Comparison of ENCODE assay signal across 18 cellular contexts in the genomic region with DNA sequence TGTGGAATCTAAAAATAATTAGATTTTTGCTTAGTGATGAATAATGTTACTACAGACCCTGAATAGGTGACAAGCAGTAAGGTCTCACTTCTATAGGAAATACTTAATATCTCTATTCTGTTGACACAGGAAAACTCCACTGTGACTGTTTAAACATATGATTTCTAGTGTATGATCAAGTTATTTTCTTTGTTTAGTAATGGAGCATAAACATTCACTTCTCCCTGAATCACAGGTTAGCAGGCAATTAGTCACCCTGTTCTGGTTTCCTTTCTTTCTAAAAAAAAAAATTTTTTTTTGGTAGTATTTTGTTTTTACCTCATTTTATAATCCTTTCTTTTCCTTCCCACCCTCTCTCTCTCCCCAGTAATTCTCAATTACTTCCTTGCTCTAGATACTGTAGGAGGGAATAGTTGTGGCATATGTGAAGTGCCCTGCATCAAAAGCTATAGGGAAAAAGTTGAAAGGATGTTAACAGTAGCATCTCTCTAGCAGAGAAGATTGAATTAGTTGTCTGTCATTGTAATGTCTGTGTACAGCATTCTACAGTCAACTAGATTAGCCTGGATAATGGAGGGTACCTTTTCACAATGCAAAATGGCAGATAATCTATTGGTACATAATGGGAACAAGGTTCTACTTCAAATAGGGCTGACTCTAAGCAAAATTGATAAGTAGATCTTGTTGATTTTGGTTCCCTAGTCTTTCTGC. TPM values are rescaled to one million over a fixed set of nuclear protein-coding genes. Genes with fewer than 3 reads are reported as not detected.
A peak's percentile ranks its signal among the peaks of the same experiment; 100 is the strongest.
DNase-seq lines count a peak whose midpoint lies in the region; ATAC-seq and TF ChIP-seq lines count a peak whose summit lies in the region.
"Had no signal": no experiment of that assay in that cellular context is flagged by ENCODE, and none has a peak within 500 bp of the region (broad histone marks: within the 10 kb centered on the region; RNA-seq: fewer than 3 reads in every experiment).

No MANE protein-coding gene starts in this region.

- H2AFZ ChIP-seq in mammary epithelial cell (ENCODE audit: low read depth, low read length), result no peak overlapping the region

- in situ Hi-C loops in mammary epithelial cell (cut with MboI; ENCODE audit: low sequenced_read_pairs in 2 of 2), result no loop called here

- H3K4me2 ChIP-seq in mammary epithelial cell (ENCODE audit: insufficient read depth, low read depth, low read length), result no peak overlapping the region
- H3K4me2 ChIP-seq: BLaER1 treated with 17β-estradiol and CSF1 and Interleukin-3, amounts not matched to agents 10 nM and 100 nM had no signal

- H3K79me2 ChIP-seq in mammary epithelial cell (ENCODE audit: insufficient read depth, low read length), result no peaks in the 10 kb centered on the region

- no peak overlapping the region for H3K27ac Mint-ChIP-seq in brain
- no peak overlapping the region for H3K27ac Mint-ChIP-seq in nephron
- no peak overlapping the region for H3K27ac Mint-ChIP-seq in activated CD4-positive, alpha-beta T cell treated with anti-CD3 and anti-CD28 coated beads, Interleukin-2, amount 10 ng/mL, durations not matched to agents 7 days and 5 days
- H3K27ac Mint-ChIP-seq: CD8-positive, alpha-beta T cell had no signal

- H3K9me3 Mint-ChIP-seq in brain (no peaks in the 10 kb centered on the region), nephron (no peaks in the 10 kb centered on the region)
- H3K9me3 Mint-ChIP-seq in activated CD4-positive, alpha-beta T cell treated with anti-CD3 and anti-CD28 coated beads, Interleukin-2, amount 10 ng/mL, durations not matched to agents 7 days and 5 days, result no peaks in the 10 kb centered on the region
- H3K9me3 Mint-ChIP-seq: CD8-positive, alpha-beta T cell had no signal

- POLR2A ChIA-PET in activated CD4-positive, alpha-beta T cell treated with anti-CD3 and anti-CD28 coated beads, Interleukin-2, amount 10 ng/mL, durations not matched to agents 7 days and 5 days (lab: Charles Lee), result no interaction called here

- intact Hi-C loops in mammary epithelial cell (cut with micrococcal nuclease), result no loop called here

- DNase-seq in HCEC 1CT (peak; percentile 42), mammary epithelial cell (no peak), NCI-H1930 (lab: John Stamatoyannopoulos, UW) (no peak)
- no peak for DNase-seq in activated CD4-positive, alpha-beta T cell treated with anti-CD3 and anti-CD28 coated beads, Interleukin-2, amount 10 ng/mL, durations not matched to agents 7 days and 5 days
- DNase-seq: ACHN; CD8-positive, alpha-beta T cell; GDM1; KG1; NCI-H1092; NCI-H1436; NCI-H187 treated with DMSO at 0.1 percent for 48 hours; NCI-H69 had no signal

- no peak overlapping the region for H3K4me3 ChIP-seq in mammary epithelial cell (replicated peaks in 1 of 3; ENCODE audit: insufficient read depth in 1 of 3, low read depth in 2 of 3, low read length in 3 of 3)
- H3K4me3 ChIP-seq: BLaER1 treated with 17β-estradiol and CSF1 and Interleukin-3, amounts not matched to agents 10 nM and 100 nM had no signal

- no peaks in the 10 kb centered on the region for H3K9me3 ChIP-seq in mammary epithelial cell (replicated peaks; ENCODE audit: insufficient read depth, low read length)

- BruUV-seq in mammary epithelial cell (replicated peaks; lab: Mats Ljungman, UMichigan), result no TSS peak

- no peak overlapping the region for H3K27ac ChIP-seq in mammary epithelial cell (ENCODE audit: insufficient read depth, low read depth, low read length)
- H3K27ac ChIP-seq: BLaER1 treated with 17β-estradiol and CSF1 and Interleukin-3, amounts not matched to agents 10 nM and 100 nM; HL-60 had no signal

- TF ChIP-seq CTCF in brain (conservative IDR thresholded peaks at IDR 0.05), result no peak
- no peak for TF ChIP-seq CTCF in nephron (IDR thresholded peaks at IDR 0.05; ENCODE audit: unreplicated experiment in 3 of 3)
- no peak for TF ChIP-seq CTCF in mammary epithelial cell (conservative IDR thresholded peaks at IDR 0.05 in 1 of 2, IDR thresholded peaks at IDR 0.05 in 1 of 2; ENCODE audit: extremely low read depth in 1 of 2, insufficient read depth in 1 of 2, low read depth in 1 of 2, low read length in 2 of 2)

- no peaks in the 10 kb centered on the region for H3K36me3 ChIP-seq in mammary epithelial cell (ENCODE audit: insufficient read depth, low read length)
- H3K36me3 ChIP-seq: BLaER1 treated with 17β-estradiol and CSF1 and Interleukin-3, amounts not matched to agents 10 nM and 100 nM had no signal

- H3K4me3 Mint-ChIP-seq in brain, result peak overlapping the region; percentile 48 to 92 (median 86)
- H3K4me3 Mint-ChIP-seq in nephron, result peak overlapping the region; percentile 11 to 80 (median 36)
- H3K4me3 Mint-ChIP-seq in activated CD4-positive, alpha-beta T cell treated with anti-CD3 and anti-CD28 coated beads, Interleukin-2, amount 10 ng/mL, durations not matched to agents 7 days and 5 days, result no peak overlapping the region
- H3K4me3 Mint-ChIP-seq: CD8-positive, alpha-beta T cell had no signal

- no peak overlapping the region for H3K9ac ChIP-seq in mammary epithelial cell (ENCODE audit: insufficient read depth, low read length)
- H3K9ac ChIP-seq: BLaER1 treated with 17β-estradiol and CSF1 and Interleukin-3, amounts not matched to agents 10 nM and 100 nM had no signal

- dilution Hi-C loops in mammary epithelial cell (cut with HindIII; ENCODE audit: low sequenced_read_pairs), result no loop called here

- ATAC-seq in HG03280 (IDR thresholded peaks at IDR 0.05; ENCODE audit: unreplicated experiment), result no peak
- ATAC-seq: CD8-positive, alpha-beta T cell had no signal

- H3K27me3 Mint-ChIP-seq in brain, result peaks cover 66% of the 10 kb centered on the region
- peaks cover 82% of the 10 kb centered on the region for H3K27me3 Mint-ChIP-seq in nephron (ENCODE audit: low read depth)
- peaks cover 42% of the 10 kb centered on the region for H3K27me3 Mint-ChIP-seq in activated CD4-positive, alpha-beta T cell treated with anti-CD3 and anti-CD28 coated beads, Interleukin-2, amount 10 ng/mL, durations not matched to agents 7 days and 5 days

- no peaks in the 10 kb centered on the region for H3K36me3 Mint-ChIP-seq in brain
- no peaks in the 10 kb centered on the region for H3K36me3 Mint-ChIP-seq in nephron (ENCODE audit: low read depth)
- no peaks in the 10 kb centered on the region for H3K36me3 Mint-ChIP-seq in activated CD4-positive, alpha-beta T cell treated with anti-CD3 and anti-CD28 coated beads, Interleukin-2, amount 10 ng/mL, durations not matched to agents 7 days and 5 days (ENCODE audit: low read depth)
- H3K36me3 Mint-ChIP-seq: CD8-positive, alpha-beta T cell had no signal

- CTCF ChIA-PET in mammary epithelial cell (lab: Charles Lee; ENCODE audit: low non-redundant PET), result no interaction called here
- CTCF ChIA-PET in activated CD4-positive, alpha-beta T cell treated with anti-CD3 and anti-CD28 coated beads, Interleukin-2, amount 10 ng/mL, durations not matched to agents 7 days and 5 days (lab: Charles Lee), result no interaction called here

- H3K27me3 ChIP-seq in mammary epithelial cell (ENCODE audit: insufficient read depth, low read length), result peaks cover 42% of the 10 kb centered on the region
- H3K27me3 ChIP-seq: BLaER1 treated with 17β-estradiol and CSF1 and Interleukin-3, amounts not matched to agents 10 nM and 100 nM had no signal

- no peaks in the 10 kb centered on the region for H4K20me1 ChIP-seq in mammary epithelial cell (ENCODE audit: insufficient read depth, low read length)
- H4K20me1 ChIP-seq: BLaER1 treated with 17β-estradiol and CSF1 and Interleukin-3, amounts not matched to agents 10 nM and 100 nM had no signal

- H3K4me1 Mint-ChIP-seq in brain (peaks cover 15% of the 10 kb centered on the region), nephron (no peaks in the 10 kb centered on the region)
- peaks cover 1% of the 10 kb centered on the region for H3K4me1 Mint-ChIP-seq in activated CD4-positive, alpha-beta T cell treated with anti-CD3 and anti-CD28 coated beads, Interleukin-2, amount 10 ng/mL, durations not matched to agents 7 days and 5 days

- peaks cover 5% of the 10 kb centered on the region for H3K4me1 ChIP-seq in mammary epithelial cell (ENCODE audit: insufficient read depth, low read length)
- H3K4me1 ChIP-seq: BLaER1 treated with 17β-estradiol and CSF1 and Interleukin-3, amounts not matched to agents 10 nM and 100 nM had no signal

RNA-seq across cellular contexts. Expression of gene HS6ST3, which starts 3.5 kb away (rescaled TPM):
- 1.7 TPM for polyA plus RNA-seq in brain (ENCODE audit: insufficient read depth, low read depth, low replicate concordance)
- under 1 TPM in 1 of 2 donors, not detected in 1; 0.05 TPM for total RNA-seq in mammary epithelial cell
- 0.01 TPM for polyA plus RNA-seq in mammary epithelial cell
- not detected for polyA minus RNA-seq in mammary epithelial cell
- total RNA-seq in activated CD4-positive, alpha-beta T cell treated with anti-CD3 and anti-CD28 coated beads, Interleukin-2, amount 10 ng/mL, durations not matched to agents 7 days and 5 days, result not detected
- total RNA-seq: CD8-positive, alpha-beta T cell; NCI-H460 had no signal

RNA-seq across cellular contexts. Expression of gene UGGT2, which starts 40.2 kb away (rescaled TPM):
- polyA plus RNA-seq in brain (ENCODE audit: insufficient read depth, low read depth, low replicate concordance) (2.1 TPM), mammary epithelial cell (9.1 TPM)
- 10 to 100 TPM; 27.3 to 53.5 TPM for total RNA-seq in mammary epithelial cell
- polyA minus RNA-seq in mammary epithelial cell, result 16.0 TPM
- total RNA-seq in activated CD4-positive, alpha-beta T cell treated with anti-CD3 and anti-CD28 coated beads, Interleukin-2, amount 10 ng/mL, durations not matched to agents 7 days and 5 days, result not detected
- total RNA-seq: CD8-positive, alpha-beta T cell had no signal

Comparison
In these comparisons a context has a peak if more than half of its experiments do, and no peak if none do; other contexts are left out.
1. RNA of gene UGGT2, which starts 40.2 kb away (total RNA-seq): 27.3 to 53.5 TPM in mammary epithelial cell; not detected in activated CD4-positive, alpha-beta T cell treated with anti-CD3 and anti-CD28 coated beads, Interleukin-2, amount 10 ng/mL, durations not matched to agents 7 days and 5 days; every median in the first group is over 10 times any median in the second.